9 cellular contexts compared by ENCODE assay signal in the genomic region with DNA sequence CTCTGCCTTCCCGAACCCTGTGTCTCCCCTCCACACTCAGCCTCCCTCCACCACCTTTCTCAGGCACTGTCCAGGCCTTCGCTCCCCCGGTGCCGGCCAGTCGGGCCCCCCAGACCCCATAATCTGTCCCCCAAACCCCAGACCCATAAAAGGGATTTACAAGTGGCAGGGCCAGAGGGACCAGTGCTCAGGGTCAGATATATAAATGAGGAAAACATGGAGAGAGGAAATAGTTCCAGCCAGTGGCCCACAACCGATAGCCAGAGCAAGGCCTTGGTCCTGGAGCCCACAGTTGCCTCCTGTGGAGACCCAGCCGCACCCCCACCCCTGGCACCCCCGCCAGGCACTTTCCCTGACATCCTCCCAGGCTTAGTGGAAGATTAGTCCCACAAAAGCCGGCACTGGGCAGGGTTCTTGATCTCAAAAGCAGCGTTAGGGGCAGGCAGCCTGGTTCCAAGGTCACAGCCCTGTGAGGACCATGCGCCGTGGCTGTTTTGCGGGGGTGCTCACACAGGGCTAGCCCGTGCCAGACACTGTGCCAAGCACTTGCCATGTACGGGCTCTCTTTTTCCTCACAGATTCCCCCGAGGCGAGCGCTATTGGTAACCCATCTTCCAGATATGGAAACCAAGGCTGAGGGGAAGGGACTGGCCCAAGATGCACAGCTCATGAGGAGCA.
DNase-seq lines count a peak whose midpoint lies in the region; ATAC-seq and TF ChIP-seq lines count a peak whose summit lies in the region.
"Had no signal": no experiment of that assay in that cellular context is flagged by ENCODE, and none has a peak within 500 bp of the region (broad histone marks: within the 10 kb centered on the region; RNA-seq: fewer than 3 reads in every experiment).

No MANE protein-coding gene starts in this region.

- peak overlapping the region; percentile 78; the same call in 1 of the 2 replicates for H2AFZ ChIP-seq in Loucy (ENCODE audit: low read length)

- H3K79me2 ChIP-seq in Loucy (ENCODE audit: insufficient read depth, low read length): peaks cover 37% of the 10 kb centered on the region

- H3F3A ChIP-seq in Loucy (ENCODE audit: low read depth): peaks cover 13% of the 10 kb centered on the region; the same call in 1 of the 2 replicates

- H3K36me3 ChIP-seq in Loucy (ENCODE audit: insufficient read depth, low read length) (no peaks in the 10 kb centered on the region), muscle layer of duodenum (ENCODE audit: control insufficient read depth in 1 of 2, insufficient read depth in 2 of 2, low read length in 2 of 2) (peaks cover 0 to 5% of the 10 kb centered on the region in 2 donors)

- H3K4me1 ChIP-seq in Loucy (ENCODE audit: insufficient read depth, low read length, poor library complexity, severe bottlenecking) (peaks cover 59% of the 10 kb centered on the region), muscle layer of duodenum (ENCODE audit: control insufficient read depth in 1 of 2, insufficient read depth in 2 of 2, low read length in 2 of 2) (peaks cover 9 to 23% of the 10 kb centered on the region in 2 donors)

- peak overlapping the region; percentile 69 for H3K4me3 ChIP-seq in Loucy (ENCODE audit: low read length, poor library complexity, severe bottlenecking)
- peak overlapping the region; percentile 92 for H3K4me3 ChIP-seq in coronary artery
- peak overlapping the region; percentile 55 to 57 for H3K4me3 ChIP-seq in muscle layer of duodenum (ENCODE audit: low read depth in 1 of 2, low read length in 2 of 2)

- H3K4me2 ChIP-seq in Loucy (ENCODE audit: low read depth, low read length, poor library complexity, severe bottlenecking): peak overlapping the region; percentile 60

- H3K27ac ChIP-seq in 22Rv1 (peak overlapping the region; percentile 50), coronary artery (peak overlapping the region; percentile 86 to 98), muscle layer of duodenum (ENCODE audit: low read length) (peak overlapping the region; percentile 63)
- H3K27ac ChIP-seq: VCaP had no signal

- TF ChIP-seq CTCF in 22Rv1 (IDR thresholded peaks at IDR 0.05): no peak
- no peak for TF ChIP-seq CTCF in Loucy (conservative IDR thresholded peaks at IDR 0.05; ENCODE audit: low read length)
- TF ChIP-seq CTCF in coronary artery (IDR thresholded peaks at IDR 0.05): no peak

- peak overlapping the region; percentile 46 for H3K9ac ChIP-seq in Loucy (ENCODE audit: low read depth, low read length, poor library complexity, severe bottlenecking)

- peaks cover 23% of the 10 kb centered on the region for H4K20me1 ChIP-seq in Loucy (ENCODE audit: insufficient read depth, low read length, poor library complexity, severe bottlenecking)

- no peaks in the 10 kb centered on the region for H3K9me3 ChIP-seq in Loucy (ENCODE audit: insufficient read depth, low read depth, low read length)
- H3K9me3 ChIP-seq in muscle layer of duodenum (ENCODE audit: control insufficient read depth in 1 of 2, low read length in 2 of 2): no peaks in the 10 kb centered on the region

- H3K27me3 ChIP-seq in Loucy (ENCODE audit: insufficient read depth, low read length, poor library complexity, severe bottlenecking) (no peaks in the 10 kb centered on the region), muscle layer of duodenum (ENCODE audit: low read depth, low read length) (peaks cover 3% of the 10 kb centered on the region)

- no peak for ATAC-seq in HG03469 (IDR thresholded peaks at IDR 0.05; ENCODE audit: unreplicated experiment)

- H3K9me2 ChIP-seq in Loucy (replicated peaks; ENCODE audit: low read depth, low read length): no peaks in the 10 kb centered on the region

- DNase-seq in coronary artery (ENCODE audit: low spot score): no peak
- no peak for DNase-seq in COR-L47 (lab: John Stamatoyannopoulos, UW)
- no peak for DNase-seq in stimulated activated CD4-positive, alpha-beta T cell treated with anti-CD3 and anti-CD28 coated beads, Interleukin-15, amount 100 ng/mL, for 24 hours
- no peak for DNase-seq in NCI-H510A treated with DMSO at 0.1 percent for 48 hours (lab: John Stamatoyannopoulos, UW)
